Comparison of ENCODE assay signal across 1 cellular context in genomic region chr4:48752726-48753125, GRCh38.
TF ChIP-seq lines count a peak whose summit lies in the region.

No MANE protein-coding gene starts in this region.

TF ChIP-seq in GM23338, 12 proteins besides CTCF, POLR2A, EP300 and RAD21 (continued from another document):
- TF ChIP-seq REST (IDR thresholded peaks at IDR 0.05; ENCODE audit: unreplicated experiment) (no peak), ZNF114 (CRISPR knock-in tag; IDR thresholded peaks at IDR 0.05) (no peak), NANOG (IDR thresholded peaks at IDR 0.05; ENCODE audit: borderline replicate concordance) (no peak), EZH2phosphoT487 (IDR thresholded peaks at IDR 0.05; ENCODE audit: unreplicated experiment) (no peak), ZNF462 (CRISPR knock-in tag; IDR thresholded peaks at IDR 0.05) (no peak), JUNB (IDR thresholded peaks at IDR 0.05; ENCODE audit: unreplicated experiment) (no peak), ZNF331 (CRISPR knock-in tag; IDR thresholded peaks at IDR 0.05; ENCODE audit: low read depth) (no peak), ETS1 (IDR thresholded peaks at IDR 0.05) (no peak)
